ENCODE assay signal across 22 cellular contexts in genomic region chr9:75653335-75653734, GRCh38.
DNase-seq lines count a peak whose midpoint lies in the region; ATAC-seq, FAIRE-seq and TF ChIP-seq lines count a peak whose summit lies in the region.
"Had no signal": no experiment of that assay in that cellular context is flagged by ENCODE, and none has a peak within 500 bp of the region (broad histone marks: within the 10 kb centered on the region; RNA-seq: fewer than 3 reads in every experiment).

No MANE protein-coding gene starts in this region.

- TF ChIP-seq CTCF in GM23338 (conservative IDR thresholded peaks at IDR 0.05; ENCODE audit: low read depth in 2 of 2), result no peak
- TF ChIP-seq CTCF in HepG2 (CRISPR knock-in tag; IDR thresholded peaks at IDR 0.05), result no peak
- TF ChIP-seq CTCF in right lobe of liver (IDR thresholded peaks at IDR 0.05), result no peak
- TF ChIP-seq CTCF in D721Med (IDR thresholded peaks at IDR 0.05; ENCODE audit: insufficient read depth, missing control alignments), result no peak

- no peaks in the 10 kb centered on the region; the same call in 1 of the 2 replicates for H3K9me2 ChIP-seq in GM23338 (ENCODE audit: insufficient read depth)

- TF ChIP-seq RAD21 in HepG2 (CRISPR knock-in tag; IDR thresholded peaks at IDR 0.05), result no peak

- DNase-seq in GM23338 (ENCODE audit: low spot score) (no peak), left colon (no peak), HepG2 (ENCODE audit: low spot score) (no peak), right lobe of liver (no peak), D721Med (ENCODE audit: insufficient read length, low spot score) (no peak), NK-92 (lab: John Stamatoyannopoulos, UW; ENCODE audit: unreplicated experiment) (no peak)
- DNase-seq in stimulated activated naive CD8-positive, alpha-beta T cell treated with anti-CD3 and anti-CD28 coated beads, Interleukin-15, amount 100 ng/mL, for 72 hours, result no peak
- DNase-seq: 8988T; ACHN; BE2C; C1 segment of cervical spinal cord; CD4-positive, alpha-beta memory T cell; CD4-positive, CD25-positive, alpha-beta regulatory T cell; CD8-positive, alpha-beta memory T cell; COR-L47; DMS79 treated with DMSO at 0.1 percent for 48 hours; GF-D8 had no signal

- in situ Hi-C loops in HepG2 (cut with HindIII; ENCODE audit: extremely low pct_ligation_motif_present, low pct_unique_long_range_greater_than_20kb), result no loop called here

- no peaks in the 10 kb centered on the region for H3K4me1 ChIP-seq in GM23338 (ENCODE audit: insufficient read depth)
- H3K4me1 ChIP-seq in HepG2 (ENCODE audit: insufficient read depth, low read length), result peaks cover 4% of the 10 kb centered on the region; the same call in 1 of the 2 replicates
- H3K4me1 ChIP-seq in right lobe of liver, result peaks cover 0 to 10% (median 0%) of the 10 kb centered on the region in 4 donors
- H3K4me1 ChIP-seq: BE2C, BLaER1 had no signal

- H3K4me2 ChIP-seq in GM23338, result no peak overlapping the region
- no peak overlapping the region for H3K4me2 ChIP-seq in HepG2 (ENCODE audit: low read depth, low read length)
- H3K4me2 ChIP-seq: BLaER1 had no signal

- no TSS peak for BruUV-seq in HepG2 (replicated peaks; lab: Mats Ljungman, UMichigan)

- no peak overlapping the region for H3K4me3 Mint-ChIP-seq in GM23338
- H3K4me3 Mint-ChIP-seq in stimulated activated naive CD8-positive, alpha-beta T cell treated with anti-CD3 and anti-CD28 coated beads, Interleukin-15, amount 100 ng/mL, for 72 hours, result no peak overlapping the region
- H3K4me3 Mint-ChIP-seq: CD14-positive monocyte; CD4-positive, alpha-beta memory T cell; CD4-positive, CD25-positive, alpha-beta regulatory T cell; CD8-positive, alpha-beta memory T cell had no signal

- no peaks in the 10 kb centered on the region for H3K79me2 ChIP-seq in GM23338 (replicated peaks; ENCODE audit: insufficient read depth)
- no peaks in the 10 kb centered on the region for H3K79me2 ChIP-seq in HepG2 (ENCODE audit: insufficient read depth, low read length)

- POLR2A ChIA-PET in HepG2 (lab: Yijun Ruan, JAX), result no interaction called here

- 0 out of 2 replicates have a peak overlapping the region, but pooled peaks have one; percentile 28 for H2AFZ ChIP-seq in GM23338
- H2AFZ ChIP-seq in HepG2 (ENCODE audit: low read length), result no peak overlapping the region

- no peaks in the 10 kb centered on the region for H3K36me3 ChIP-seq in GM23338 (ENCODE audit: insufficient read depth)
- H3K36me3 ChIP-seq in HepG2 (replicated peaks in 1 of 2; ENCODE audit: control insufficient read depth in 1 of 2, insufficient read depth in 2 of 2, low read length in 2 of 2), result no peaks in the 10 kb centered on the region
- H3K36me3 ChIP-seq in right lobe of liver, result no peaks in the 10 kb centered on the region
- H3K36me3 ChIP-seq: BE2C, BLaER1 had no signal

- CTCF ChIA-PET in HepG2 (lab: Yijun Ruan, JAX; ENCODE audit: low intra/inter-chr PET ratio, low total read pairs), result no interaction called here

- no peak for TF ChIP-seq EP300 in HepG2 (IDR thresholded peaks at IDR 0.05; ENCODE audit: low read depth in 2 of 2, low read length in 2 of 2)
- no peak for TF ChIP-seq EP300 in HepG2 (CRISPR knock-in tag; IDR thresholded peaks at IDR 0.05; ENCODE audit: borderline replicate concordance)

- H4K20me1 ChIP-seq in GM23338 (replicated peaks; ENCODE audit: insufficient read depth), result no peaks in the 10 kb centered on the region
- no peaks in the 10 kb centered on the region for H4K20me1 ChIP-seq in HepG2 (ENCODE audit: insufficient read depth, low read length)
- H4K20me1 ChIP-seq: BLaER1 had no signal

- intact Hi-C loops in left colon (cut with DNase I, micrococcal nuclease), result no loop called here
- intact Hi-C loops in HepG2 (cut with micrococcal nuclease; ENCODE audit: unreplicated experiment), result no loop called here
- intact Hi-C loops in right lobe of liver (cut with DNase I), result no loop called here

- no peaks in the 10 kb centered on the region for H3K4me1 Mint-ChIP-seq in GM23338
- H3K4me1 Mint-ChIP-seq in stimulated activated naive CD8-positive, alpha-beta T cell treated with anti-CD3 and anti-CD28 coated beads, Interleukin-15, amount 100 ng/mL, for 72 hours, result no peaks in the 10 kb centered on the region
- H3K4me1 Mint-ChIP-seq: CD14-positive monocyte; CD4-positive, alpha-beta memory T cell; CD4-positive, CD25-positive, alpha-beta regulatory T cell; CD8-positive, alpha-beta memory T cell had no signal

- H3K27me3 Mint-ChIP-seq in GM23338 (ENCODE audit: insufficient read depth, low read depth, poor library complexity), result peaks cover 6% of the 10 kb centered on the region
- H3K27me3 Mint-ChIP-seq in stimulated activated naive CD8-positive, alpha-beta T cell treated with anti-CD3 and anti-CD28 coated beads, Interleukin-15, amount 100 ng/mL, for 72 hours, result peaks cover 32% of the 10 kb centered on the region
- H3K27me3 Mint-ChIP-seq: CD4-positive, CD25-positive, alpha-beta regulatory T cell had no signal

- FAIRE-seq in HepG2 (lab: Jason Lieb, UNC), result no peak
- FAIRE-seq in D721Med (lab: Jason Lieb, UNC), result no peak
- FAIRE-seq: A204.1, G401.6, GM12891 had no signal

- H3K27ac ChIP-seq in GM23338 (ENCODE audit: low read depth), result no peak overlapping the region
- no peak overlapping the region for H3K27ac ChIP-seq in HepG2 (ENCODE audit: extremely low read length, insufficient read depth, low read length)
- no peak overlapping the region for H3K27ac ChIP-seq in right lobe of liver
- H3K27ac ChIP-seq: BLaER1 had no signal

- H3K9me3 Mint-ChIP-seq in GM23338, result peaks cover 6% of the 10 kb centered on the region
- no peaks in the 10 kb centered on the region for H3K9me3 Mint-ChIP-seq in stimulated activated naive CD8-positive, alpha-beta T cell treated with anti-CD3 and anti-CD28 coated beads, Interleukin-15, amount 100 ng/mL, for 72 hours

- H3K9me3 ChIP-seq in HepG2 (ENCODE audit: low read length), result no peaks in the 10 kb centered on the region
- H3K9me3 ChIP-seq in right lobe of liver, result no peaks in the 10 kb centered on the region
- H3K9me3 ChIP-seq: BE2C had no signal

- H3F3A ChIP-seq in GM23338 (replicated peaks; ENCODE audit: low read depth), result no peaks in the 10 kb centered on the region

- H3K9ac ChIP-seq in HepG2 (ENCODE audit: insufficient read depth, low read depth, low read length), result no peak overlapping the region
- H3K9ac ChIP-seq: BLaER1 had no signal

- ATAC-seq in GM23338 (no peak), left colon (peak; percentile 74), HepG2 (no peak), right lobe of liver (peak; percentile 18 to 90 (median 58))
- ATAC-seq in stimulated activated naive CD8-positive, alpha-beta T cell treated with anti-CD3 and anti-CD28 coated beads, Interleukin-15, amount 100 ng/mL, for 72 hours, result no peak

- 3% methylated on average over 1 of the region's 1 CpG for whole genome bisulfite sequencing in HepG2 (ENCODE audit: low lambda C conversion rate)
- 10% methylated on average over 1 of the region's 1 CpG for WGBS in right lobe of liver (ENCODE audit: insufficient coverage, low coverage, low lambda C conversion rate, missing lambda C conversion rate)

- TF ChIP-seq POLR2A in HepG2 (IDR thresholded peaks at IDR 0.05; ENCODE audit: insufficient read depth in 1 of 2, low read depth in 2 of 2, low read length in 2 of 2) (no peak), right lobe of liver (IDR thresholded peaks at IDR 0.05) (no peak)

- H3K4me3 ChIP-seq in GM23338 (no peak overlapping the region), HepG2 (replicated peaks in 1 of 3; ENCODE audit: insufficient read depth in 1 of 3, low read depth in 2 of 3, low read length in 3 of 3) (no peak overlapping the region), right lobe of liver (no peak overlapping the region)
- H3K4me3 ChIP-seq: BLaER1 had no signal

- H3K27ac Mint-ChIP-seq in GM23338, result no peak overlapping the region
- H3K27ac Mint-ChIP-seq in stimulated activated naive CD8-positive, alpha-beta T cell treated with anti-CD3 and anti-CD28 coated beads, Interleukin-15, amount 100 ng/mL, for 72 hours, result no peak overlapping the region
- H3K27ac Mint-ChIP-seq: CD14-positive monocyte; CD4-positive, alpha-beta memory T cell; CD4-positive, CD25-positive, alpha-beta regulatory T cell; CD8-positive, alpha-beta memory T cell had no signal

- no peaks in the 10 kb centered on the region for H3K27me3 ChIP-seq in GM23338 (ENCODE audit: insufficient read depth)
- H3K27me3 ChIP-seq in HepG2 (ENCODE audit: control insufficient read depth in 1 of 2, insufficient read depth in 2 of 2, low read length in 2 of 2), result no peaks in the 10 kb centered on the region
- no peaks in the 10 kb centered on the region for H3K27me3 ChIP-seq in right lobe of liver
- H3K27me3 ChIP-seq: BE2C, BLaER1 had no signal

- H3K36me3 Mint-ChIP-seq in GM23338 (ENCODE audit: low read depth), result no peaks in the 10 kb centered on the region; the same call in 2 of the 3 replicates
- H3K36me3 Mint-ChIP-seq: CD14-positive monocyte; CD4-positive, alpha-beta memory T cell; CD4-positive, CD25-positive, alpha-beta regulatory T cell; CD8-positive, alpha-beta memory T cell had no signal

TF ChIP-seq in GM23338, 12 proteins besides CTCF, POLR2A, EP300 and RAD21 (continues in another document):
- no peak for TF ChIP-seq NANOG (IDR thresholded peaks at IDR 0.05; ENCODE audit: borderline replicate concordance)

TF ChIP-seq in HepG2, 621 proteins besides CTCF, POLR2A, EP300 and RAD21:
- no peak for TF ChIP-seq ZNF619 (CRISPR knock-in tag; IDR thresholded peaks at IDR 0.05)
- no peak for TF ChIP-seq TBL1XR1 (IDR thresholded peaks at IDR 0.05; ENCODE audit: borderline replicate concordance, low read length, partially characterized antibody)
- TF ChIP-seq STAT5B (CRISPR knock-in tag; IDR thresholded peaks at IDR 0.05), result no peak
- 0 out of 2 replicates have a peak, but pooled peaks have one; percentile 5 for TF ChIP-seq CEBPB (IDR thresholded peaks at IDR 0.05; ENCODE audit: borderline replicate concordance, low read depth, low read length)

Comparison
In these comparisons a context has a peak if more than half of its experiments do, and no peak if none do; other contexts are left out.
1. ATAC-seq: peak in left colon (single experiment) and right lobe of liver (4 of 4); none in GM23338 (single experiment), HepG2 (single experiment) and stimulated activated naive CD8-positive, alpha-beta T cell treated with anti-CD3 and anti-CD28 coated beads, Interleukin-15, amount 100 ng/mL, for 72 hours (single experiment).